8 cellular contexts compared by ENCODE assay signal in genomic region chr1:192550922-192551534, GRCh38. TPM values are rescaled to one million over a fixed set of nuclear protein-coding genes. Genes with fewer than 3 reads are reported as not detected.
DNase-seq lines count a peak whose midpoint lies in the region; ATAC-seq and TF ChIP-seq lines count a peak whose summit lies in the region.

No MANE protein-coding gene starts in this region.

- H3K27ac Mint-ChIP-seq in CD8-positive, alpha-beta T cell, result peak overlapping the region; percentile 20
- peak overlapping the region; percentile 85 for H3K27ac Mint-ChIP-seq in activated CD4-positive, alpha-beta memory T cell treated with anti-CD3 and anti-CD28 coated beads, Interleukin-2, amount 10 ng/mL, durations not matched to agents 7 days and 5 days
- H3K27ac Mint-ChIP-seq in natural killer cell treated with Interleukin-12 subunit alpha and Interleukin-12 subunit beta and Interleukin-15 and Interleukin-18, amount 100 ng/mL, for 72 hours, result peak overlapping the region; percentile 83 to 94

- H3K4me3 ChIP-seq in CD8-positive, alpha-beta T cell (ENCODE audit: low read depth, low read length), result no peak overlapping the region
- H3K4me3 ChIP-seq in coronary artery, result no peak overlapping the region

- no peak overlapping the region for H3K4me3 Mint-ChIP-seq in CD8-positive, alpha-beta T cell
- H3K4me3 Mint-ChIP-seq in activated CD4-positive, alpha-beta memory T cell treated with anti-CD3 and anti-CD28 coated beads, Interleukin-2, amount 10 ng/mL, durations not matched to agents 7 days and 5 days, result peak overlapping the region; percentile 6
- H3K4me3 Mint-ChIP-seq in natural killer cell treated with Interleukin-12 subunit alpha and Interleukin-12 subunit beta and Interleukin-15 and Interleukin-18, amount 100 ng/mL, for 72 hours, result peak overlapping the region; percentile 43

- H3K36me3 Mint-ChIP-seq in CD8-positive, alpha-beta T cell, result no peaks in the 10 kb centered on the region
- peaks cover 2% of the 10 kb centered on the region for H3K36me3 Mint-ChIP-seq in activated CD4-positive, alpha-beta memory T cell treated with anti-CD3 and anti-CD28 coated beads, Interleukin-2, amount 10 ng/mL, durations not matched to agents 7 days and 5 days (ENCODE audit: low read depth)
- peaks cover 4% of the 10 kb centered on the region for H3K36me3 Mint-ChIP-seq in natural killer cell treated with Interleukin-12 subunit alpha and Interleukin-12 subunit beta and Interleukin-15 and Interleukin-18, amount 100 ng/mL, for 72 hours

- POLR2A ChIA-PET in CD8-positive, alpha-beta T cell (lab: Charles Lee), result interaction anchor here (1.3 to 2.3 kb wide), 2 partner anchors 10 to 12 kb away, joined by 3 to 5 read pairs; no protein-coding TSS in a partner anchor
- POLR2A ChIA-PET in activated CD4-positive, alpha-beta memory T cell treated with anti-CD3 and anti-CD28 coated beads, Interleukin-2, amount 10 ng/mL, durations not matched to agents 7 days and 5 days (lab: Charles Lee), result interaction anchor here (0.8 to 3.9 kb wide), 9 partner anchors 8 to 34 kb away, joined by 4 to 18 read pairs (median 10); no protein-coding TSS in a partner anchor

- no peaks in the 10 kb centered on the region for H3K9me3 Mint-ChIP-seq in CD8-positive, alpha-beta T cell
- H3K9me3 Mint-ChIP-seq in activated CD4-positive, alpha-beta memory T cell treated with anti-CD3 and anti-CD28 coated beads, Interleukin-2, amount 10 ng/mL, durations not matched to agents 7 days and 5 days, result no peaks in the 10 kb centered on the region
- no peaks in the 10 kb centered on the region for H3K9me3 Mint-ChIP-seq in natural killer cell treated with Interleukin-12 subunit alpha and Interleukin-12 subunit beta and Interleukin-15 and Interleukin-18, amount 100 ng/mL, for 72 hours

- H3K36me3 ChIP-seq in CD8-positive, alpha-beta T cell (ENCODE audit: insufficient read depth, low read length), result no peaks in the 10 kb centered on the region

- ATAC-seq in CD8-positive, alpha-beta T cell, result peak; percentile 74
- ATAC-seq in GM19463 (IDR thresholded peaks at IDR 0.05; ENCODE audit: unreplicated experiment) (peak; percentile 61), HG03460 (IDR thresholded peaks at IDR 0.05; ENCODE audit: unreplicated experiment) (peak; percentile 52)
- peak; percentile 86 to 88 for ATAC-seq in natural killer cell treated with Interleukin-12 subunit alpha and Interleukin-12 subunit beta and Interleukin-15 and Interleukin-18, amount 100 ng/mL, for 72 hours

- intact Hi-C loops in CD8-positive, alpha-beta T cell (cut with DNase I, micrococcal nuclease), result loop anchor here in 1 of 2 experiments (1.0 to 5.0 kb wide), 2 partner anchors 12 to 34 kb away; no protein-coding TSS in a partner anchor

- H3K4me1 ChIP-seq in CD8-positive, alpha-beta T cell (ENCODE audit: insufficient read depth, low read length), result peaks cover 6% of the 10 kb centered on the region

- DNase-seq in CD8-positive, alpha-beta T cell, result no peak
- DNase-seq in activated CD4-positive, alpha-beta memory T cell treated with anti-CD3 and anti-CD28 coated beads, Interleukin-2, amount 10 ng/mL, durations not matched to agents 7 days and 5 days, result no peak
- peak; percentile 71 for DNase-seq in natural killer cell treated with Interleukin-12 subunit alpha and Interleukin-12 subunit beta and Interleukin-15 and Interleukin-18, amount 100 ng/mL, for 72 hours (ENCODE audit: low spot score)
- DNase-seq in DMS79 treated with DMSO at 0.1 percent for 48 hours (lab: John Stamatoyannopoulos, UW), result no peak
- DNase-seq in coronary artery (ENCODE audit: low spot score), result no peak
- no peak for DNase-seq in superior temporal gyrus (ENCODE audit: extremely low spot score)

- no peaks in the 10 kb centered on the region for H3K9me3 ChIP-seq in CD8-positive, alpha-beta T cell (ENCODE audit: low read length)

- H3K4me1 Mint-ChIP-seq in CD8-positive, alpha-beta T cell (ENCODE audit: low read depth), result peaks cover 25% of the 10 kb centered on the region
- H3K4me1 Mint-ChIP-seq in activated CD4-positive, alpha-beta memory T cell treated with anti-CD3 and anti-CD28 coated beads, Interleukin-2, amount 10 ng/mL, durations not matched to agents 7 days and 5 days, result peaks cover 63% of the 10 kb centered on the region
- peaks cover 53 to 58% of the 10 kb centered on the region in 2 donors for H3K4me1 Mint-ChIP-seq in natural killer cell treated with Interleukin-12 subunit alpha and Interleukin-12 subunit beta and Interleukin-15 and Interleukin-18, amount 100 ng/mL, for 72 hours (ENCODE audit: low read depth in 2 of 2)

- H3K27me3 ChIP-seq in CD8-positive, alpha-beta T cell (ENCODE audit: insufficient read depth, low read length), result no peaks in the 10 kb centered on the region

- peaks cover 2% of the 10 kb centered on the region for H3K27me3 Mint-ChIP-seq in CD8-positive, alpha-beta T cell (ENCODE audit: low read depth)
- no peaks in the 10 kb centered on the region for H3K27me3 Mint-ChIP-seq in activated CD4-positive, alpha-beta memory T cell treated with anti-CD3 and anti-CD28 coated beads, Interleukin-2, amount 10 ng/mL, durations not matched to agents 7 days and 5 days
- no peaks in the 10 kb centered on the region for H3K27me3 Mint-ChIP-seq in natural killer cell treated with Interleukin-12 subunit alpha and Interleukin-12 subunit beta and Interleukin-15 and Interleukin-18, amount 100 ng/mL, for 72 hours

- H3K27ac ChIP-seq in CD8-positive, alpha-beta T cell (ENCODE audit: low read depth, low read length), result no peak overlapping the region
- H3K27ac ChIP-seq in coronary artery, result peak overlapping the region in 1 of 2 donors; percentile 24

- no peak for TF ChIP-seq CTCF in CD8-positive, alpha-beta T cell (IDR thresholded peaks at IDR 0.05)
- TF ChIP-seq CTCF in coronary artery (IDR thresholded peaks at IDR 0.05), result no peak

- CTCF ChIA-PET in CD8-positive, alpha-beta T cell (lab: Charles Lee), result interaction anchor here (0.7 to 1.0 kb wide), 2 partner anchors 10 to 23 kb away, joined by 3 to 4 read pairs; no protein-coding TSS in a partner anchor
- CTCF ChIA-PET in activated CD4-positive, alpha-beta memory T cell treated with anti-CD3 and anti-CD28 coated beads, Interleukin-2, amount 10 ng/mL, durations not matched to agents 7 days and 5 days (lab: Charles Lee), result interaction anchor here (0.7 to 2.4 kb wide), 6 partner anchors 12 to 74 kb away, joined by 3 to 8 read pairs (median 4); no protein-coding TSS in a partner anchor

RNA-seq across cellular contexts. Expression of gene RGS1, which starts 24.5 kb away (rescaled TPM):
- 100 to 1,000 TPM; 366 to 383 TPM for total RNA-seq in CD8-positive, alpha-beta T cell
- 10 to 100 TPM; 67.3 to 69.2 TPM for total RNA-seq in activated CD4-positive, alpha-beta memory T cell treated with anti-CD3 and anti-CD28 coated beads, Interleukin-2, amount 10 ng/mL, durations not matched to agents 7 days and 5 days
- total RNA-seq in natural killer cell treated with Interleukin-12 subunit alpha and Interleukin-12 subunit beta and Interleukin-15 and Interleukin-18, amount 100 ng/mL, for 72 hours, result 100 to 1,000 TPM in 1 of 2 donors, 10 to 100 TPM in 1; 67.6 to 143 TPM

Comparison
In these comparisons a context has a peak if more than half of its experiments do, and no peak if none do; other contexts are left out.
1. H3K27ac Mint-ChIP-seq: peak in every context shown above with its lines; median percentile 88 in natural killer cell treated with Interleukin-12 subunit alpha and Interleukin-12 subunit beta and Interleukin-15 and Interleukin-18, amount 100 ng/mL, for 72 hours; 85 in activated CD4-positive, alpha-beta memory T cell treated with anti-CD3 and anti-CD28 coated beads, Interleukin-2, amount 10 ng/mL, durations not matched to agents 7 days and 5 days; 20 in CD8-positive, alpha-beta T cell.